9 cellular contexts compared by ENCODE assay signal in genomic region chr3:19436746-19437145, GRCh38.
"Had no signal": no experiment of that assay in that cellular context is flagged by ENCODE, and none has a peak within 500 bp of the region (broad histone marks: within the 10 kb centered on the region; RNA-seq: fewer than 3 reads in every experiment).

No MANE protein-coding gene starts in this region.

- H3K4me2 ChIP-seq: KMS-11 had no signal

- H3K27me3 Mint-ChIP-seq: IgD-negative memory B cell had no signal

- DNase-seq: GM23248, H9, HFFc6, KBM-7 had no signal

- H3K9me3 Mint-ChIP-seq: H9 had no signal

- H3K4me3 ChIP-seq: GM23248 had no signal

- H3K27ac Mint-ChIP-seq: HFFc6, IgD-negative memory B cell had no signal

- H2AFZ ChIP-seq: GM23248 had no signal

- H3K4me3 Mint-ChIP-seq: H9, HFFc6, IgD-negative memory B cell had no signal

- H3K27ac ChIP-seq: GM23248, HL-60, KMS-11 had no signal

- ATAC-seq: HCT116, HepG2 had no signal
